25 cellular contexts compared by ENCODE assay signal in genomic region chr6:149857541-149857940, GRCh38. TPM values are rescaled to one million over a fixed set of nuclear protein-coding genes. Genes with fewer than 3 reads are reported as not detected.
DNase-seq lines count a peak whose midpoint lies in the region; ATAC-seq and TF ChIP-seq lines count a peak whose summit lies in the region.
"Had no signal": no experiment of that assay in that cellular context is flagged by ENCODE, and none has a peak within 500 bp of the region (broad histone marks: within the 10 kb centered on the region; RNA-seq: fewer than 3 reads in every experiment).

No MANE protein-coding gene starts in this region.

- TF ChIP-seq CTCF in LNCaP clone FGC (IDR thresholded peaks at IDR 0.05; ENCODE audit: control insufficient read depth, extremely low read depth, insufficient read depth), result no peak
- no peak for TF ChIP-seq CTCF in astrocyte of the spinal cord (IDR thresholded peaks at IDR 0.05; ENCODE audit: low read depth, low read length)
- TF ChIP-seq CTCF in dorsolateral prefrontal cortex (IDR thresholded peaks at IDR 0.05 in 54 of 56, conservative IDR thresholded peaks at IDR 0.05 in 2 of 56; ENCODE audit: low read depth in 1 of 56, partially characterized antibody in 56 of 56), result no peak

- H3K27me3 ChIP-seq in ACC112 (ENCODE audit: insufficient read depth, low read length) (no peaks in the 10 kb centered on the region), dorsolateral prefrontal cortex (no peaks in the 10 kb centered on the region)
- H3K27me3 ChIP-seq: esophagus muscularis mucosa, gastrocnemius medialis, thyroid gland had no signal

- H3K79me2 ChIP-seq in ACC112 (ENCODE audit: control insufficient read depth, insufficient read depth, low read length, unreplicated experiment), result peaks cover 64% of the 10 kb centered on the region

- no peak overlapping the region for H2AFZ ChIP-seq in ACC112 (ENCODE audit: low read length, unreplicated experiment)

- no peaks in the 10 kb centered on the region for H3K9me3 ChIP-seq in mesodermal cell (ENCODE audit: control insufficient read depth, low read length)
- H3K9me3 ChIP-seq: esophagus muscularis mucosa, gastrocnemius medialis, thyroid gland had no signal

- ATAC-seq in GM18861 (IDR thresholded peaks at IDR 0.05; ENCODE audit: unreplicated experiment), result no peak
- ATAC-seq: gastrocnemius medialis; stimulated activated naive CD8-positive, alpha-beta T cell treated with anti-CD3 and anti-CD28 coated beads, Interleukin-15, amount 100 ng/mL, for 72 hours had no signal

- H3K4me1 ChIP-seq in ACC112 (ENCODE audit: control insufficient read depth, insufficient read depth, low read length, unreplicated experiment) (peaks cover 59% of the 10 kb centered on the region), mesodermal cell (ENCODE audit: control insufficient read depth, insufficient read depth, low read length, poor library complexity, severe bottlenecking) (peaks cover 55% of the 10 kb centered on the region)

- in situ Hi-C loops in astrocyte of the spinal cord (cut with HindIII; ENCODE audit: low sequenced_read_pairs), result no loop called here

- H3K4me3 ChIP-seq in ACC112 (ENCODE audit: low read depth, low read length) (no peak overlapping the region), LNCaP clone FGC (ENCODE audit: low read depth, low read length) (no peak overlapping the region), astrocyte of the spinal cord (ENCODE audit: low read depth, low read length) (peak overlapping the region; percentile 49), mesodermal cell (ENCODE audit: extremely low read depth, insufficient read depth, low read length, poor library complexity, severe bottlenecking) (no peak overlapping the region), dorsolateral prefrontal cortex (no peak overlapping the region)
- H3K4me3 ChIP-seq: esophagus muscularis mucosa, gastrocnemius medialis, thyroid gland had no signal

- H3K27ac ChIP-seq in ACC112 (ENCODE audit: low read depth, low read length) (peak overlapping the region; percentile 97; the same call in 1 of the 2 replicates), mesodermal cell (ENCODE audit: low read depth, low read length, severe bottlenecking) (peak overlapping the region; percentile 8), dorsolateral prefrontal cortex (no peak overlapping the region)
- H3K27ac ChIP-seq: esophagus muscularis mucosa, thyroid gland had no signal

- no peaks in the 10 kb centered on the region for H3K36me3 ChIP-seq in ACC112 (ENCODE audit: insufficient read depth, low read length)
- no peaks in the 10 kb centered on the region for H3K36me3 ChIP-seq in mesodermal cell (ENCODE audit: control insufficient read depth, insufficient read depth, low read length)
- H3K36me3 ChIP-seq: gastrocnemius medialis, thyroid gland had no signal

- WGBS in mesodermal cell (ENCODE audit: insufficient coverage in 2 of 2), 2 experiments, result 87 to 89% methylated on average over 3 to 5 of the region's 5 CpGs

- peak; percentile 72 for DNase-seq in LNCaP clone FGC (ENCODE audit: low read depth)
- DNase-seq in astrocyte of the spinal cord (ENCODE audit: low read depth, low spot score), result no peak
- no peak for DNase-seq in dorsolateral prefrontal cortex
- DNase-seq in NCI-H1694 treated with DMSO at 0.1 percent for 48 hours (lab: John Stamatoyannopoulos, UW), result no peak
- DNase-seq in ureter (ENCODE audit: low spot score), result no peak
- DNase-seq: activated CD4-positive, alpha-beta T cell treated with anti-CD3 and anti-CD28 coated beads for 48 hours; activated T-cell treated with anti-CD3 and anti-CD28 coated beads, Interleukin-2, amount 50 U/mL, for 24 hours; DMS53; effector memory CD4-positive, alpha-beta T cell; gastrocnemius medialis; H9; hippocampal formation; immature natural killer cell; KG1; NCI-H1417; NCI-H2081 treated with DMSO at 0.1 percent for 48 hours; NCI-H446; NCI-H774; stimulated activated naive CD8-positive, alpha-beta T cell treated with anti-CD3 and anti-CD28 coated beads, Interleukin-15, amount 100 ng/mL, for 72 hours; thyroid gland had no signal

- intact Hi-C loops in dorsolateral prefrontal cortex (cut with DNase I), result no loop called here

RNA-seq across cellular contexts. Expression of gene LRP11, which starts 6.6 kb away (rescaled TPM):
- 51.1 TPM for polyA plus RNA-seq in mesodermal cell (2013, experiment 1 of 2)
- polyA plus RNA-seq in mesodermal cell (2013, experiment 2 of 2), result 64.7 TPM
- total RNA-seq in dorsolateral prefrontal cortex, result 10 to 100 TPM; 36.7 to 71.1 (median 58.3) TPM
- 73.6 TPM for total RNA-seq in ureter

RNA-seq across cellular contexts. Expression of gene RAET1E, which starts 40.4 kb away (rescaled TPM):
- not detected for polyA plus RNA-seq in mesodermal cell (2013, experiment 1 of 2)
- not detected for polyA plus RNA-seq in mesodermal cell (2013, experiment 2 of 2)
- total RNA-seq in dorsolateral prefrontal cortex (1 to 10 TPM in 2 of 120 experiments, under 1 TPM in 21, not detected in 97; 0.21 to 1.4 (median 0.52) TPM), ureter (5.5 TPM)
- total RNA-seq: activated CD8-positive, alpha-beta memory T cell treated with anti-CD3 and anti-CD28 coated beads for 36 hours; H9 had no signal
- polyA plus RNA-seq: immature natural killer cell had no signal

Comparison
In these comparisons a context has a peak if more than half of its experiments do, and no peak if none do; other contexts are left out.
1. H3K27ac ChIP-seq: peak in ACC112 (single experiment) and mesodermal cell (single experiment); none in dorsolateral prefrontal cortex (0 of 59).